Comparison of ENCODE assay signal across 1 cellular context in genomic region chr18:812123-812672, GRCh38.
A peak's percentile ranks its signal among the peaks of the same experiment; 100 is the strongest.
TF ChIP-seq lines count a peak whose summit lies in the region.

Gene YES1, minus strand, starts transcription at chr18:812242. Its CDS starts 55,415 bp downstream, at chr18:756827.

TF ChIP-seq in HepG2, 621 proteins besides CTCF, POLR2A, EP300 and RAD21 (continued from another document and continues in another):
- TF ChIP-seq, protein P1, sequence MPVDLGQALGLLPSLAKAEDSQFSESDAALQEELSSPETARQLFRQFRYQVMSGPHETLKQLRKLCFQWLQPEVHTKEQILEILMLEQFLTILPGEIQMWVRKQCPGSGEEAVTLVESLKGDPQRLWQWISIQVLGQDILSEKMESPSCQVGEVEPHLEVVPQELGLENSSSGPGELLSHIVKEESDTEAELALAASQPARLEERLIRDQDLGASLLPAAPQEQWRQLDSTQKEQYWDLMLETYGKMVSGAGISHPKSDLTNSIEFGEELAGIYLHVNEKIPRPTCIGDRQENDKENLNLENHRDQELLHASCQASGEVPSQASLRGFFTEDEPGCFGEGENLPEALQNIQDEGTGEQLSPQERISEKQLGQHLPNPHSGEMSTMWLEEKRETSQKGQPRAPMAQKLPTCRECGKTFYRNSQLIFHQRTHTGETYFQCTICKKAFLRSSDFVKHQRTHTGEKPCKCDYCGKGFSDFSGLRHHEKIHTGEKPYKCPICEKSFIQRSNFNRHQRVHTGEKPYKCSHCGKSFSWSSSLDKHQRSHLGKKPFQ (CRISPR knock-in tag; IDR thresholded peaks at IDR 0.05; ENCODE audit: insufficient replicate concordance) = peak; percentile 54
- TF ChIP-seq ZNF639 (CRISPR knock-in tag; conservative IDR thresholded peaks at IDR 0.05) = peak; percentile 93
- peak; percentile 51 for TF ChIP-seq POLR2AphosphoS5 (IDR thresholded peaks at IDR 0.05; ENCODE audit: low read depth, low read length)
- TF ChIP-seq MXI1 (IDR thresholded peaks at IDR 0.05; ENCODE audit: borderline replicate concordance, low read depth, low read length) = peak; percentile 45; the same call in 1 of the 3 replicates
- TF ChIP-seq ERF (CRISPR knock-in tag; IDR thresholded peaks at IDR 0.05) = 0 out of 2 replicates have a peak, but pooled peaks have one; percentile 16
- TF ChIP-seq YY1 (IDR thresholded peaks at IDR 0.05; ENCODE audit: insufficient read depth, insufficient replicate concordance, low read depth, low read length) = peak; percentile 95
- peak; percentile 9; the same call in 1 of the 2 replicates for TF ChIP-seq ETV5 (CRISPR knock-in tag; IDR thresholded peaks at IDR 0.05; ENCODE audit: borderline replicate concordance)
- TF ChIP-seq, protein P2, sequence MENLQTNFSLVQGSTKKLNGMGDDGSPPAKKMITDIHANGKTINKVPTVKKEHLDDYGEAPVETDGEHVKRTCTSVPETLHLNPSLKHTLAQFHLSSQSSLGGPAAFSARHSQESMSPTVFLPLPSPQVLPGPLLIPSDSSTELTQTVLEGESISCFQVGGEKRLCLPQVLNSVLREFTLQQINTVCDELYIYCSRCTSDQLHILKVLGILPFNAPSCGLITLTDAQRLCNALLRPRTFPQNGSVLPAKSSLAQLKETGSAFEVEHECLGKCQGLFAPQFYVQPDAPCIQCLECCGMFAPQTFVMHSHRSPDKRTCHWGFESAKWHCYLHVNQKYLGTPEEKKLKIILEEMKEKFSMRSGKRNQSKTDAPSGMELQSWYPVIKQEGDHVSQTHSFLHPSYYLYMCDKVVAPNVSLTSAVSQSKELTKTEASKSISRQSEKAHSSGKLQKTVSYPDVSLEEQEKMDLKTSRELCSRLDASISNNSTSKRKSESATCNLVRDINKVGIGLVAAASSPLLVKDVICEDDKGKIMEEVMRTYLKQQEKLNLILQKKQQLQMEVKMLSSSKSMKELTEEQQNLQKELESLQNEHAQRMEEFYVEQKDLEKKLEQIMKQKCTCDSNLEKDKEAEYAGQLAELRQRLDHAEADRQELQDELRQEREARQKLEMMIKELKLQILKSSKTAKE (CRISPR knock-in tag; IDR thresholded peaks at IDR 0.05; ENCODE audit: borderline replicate concordance) = no peak
- TF ChIP-seq ZBTB20 (CRISPR knock-in tag; IDR thresholded peaks at IDR 0.05; ENCODE audit: borderline replicate concordance, low read depth) = peak; percentile 47; the same call in 1 of the 2 replicates
- no peak for TF ChIP-seq ZBTB42 (CRISPR knock-in tag; IDR thresholded peaks at IDR 0.05)
- peak; percentile 90 for TF ChIP-seq GABPB1 (CRISPR knock-in tag; IDR thresholded peaks at IDR 0.05)
- peak; percentile 10; the same call in 1 of the 2 replicates for TF ChIP-seq ZNF709 (CRISPR knock-in tag; IDR thresholded peaks at IDR 0.05)
- no peak for TF ChIP-seq NFYC (CRISPR knock-in tag; IDR thresholded peaks at IDR 0.05)
- 0 out of 2 replicates have a peak, but pooled peaks have one; percentile 6 for TF ChIP-seq ZNF878 (CRISPR knock-in tag; IDR thresholded peaks at IDR 0.05)
- peak; percentile 84 for TF ChIP-seq MAZ (IDR thresholded peaks at IDR 0.05; ENCODE audit: borderline replicate concordance, low read depth, low read length)
- TF ChIP-seq MAZ (CRISPR knock-in tag; IDR thresholded peaks at IDR 0.05; ENCODE audit: low read depth) = peak; percentile 71
- TF ChIP-seq IRF2 (CRISPR knock-in tag; IDR thresholded peaks at IDR 0.05) = peak; percentile 28; the same call in 1 of the 2 replicates
- no peak for TF ChIP-seq ZSCAN31 (CRISPR knock-in tag; IDR thresholded peaks at IDR 0.05; ENCODE audit: low read depth)
- 0 out of 2 replicates have a peak, but pooled peaks have one; percentile 43 for TF ChIP-seq ZNF44 (CRISPR knock-in tag; IDR thresholded peaks at IDR 0.05)
- no peak for TF ChIP-seq NR2F2 (IDR thresholded peaks at IDR 0.05; ENCODE audit: borderline replicate concordance, low read depth)
- TF ChIP-seq KLF13 (CRISPR knock-in tag; IDR thresholded peaks at IDR 0.05) = no peak
- TF ChIP-seq HNF4A (CRISPR knock-in tag; IDR thresholded peaks at IDR 0.05) = 0 out of 2 replicates have a peak, but pooled peaks have one; percentile 8
- TF ChIP-seq SRSF4 (IDR thresholded peaks at IDR 0.05; ENCODE audit: low read depth, low read length, poor library complexity, severe bottlenecking) = no peak
- no peak for TF ChIP-seq SP5 (CRISPR knock-in tag; IDR thresholded peaks at IDR 0.05; ENCODE audit: borderline replicate concordance, low read depth)
- TF ChIP-seq ZNF747 (CRISPR knock-in tag; IDR thresholded peaks at IDR 0.05; ENCODE audit: borderline replicate concordance) = peak; percentile 14; the same call in 1 of the 2 replicates
- peak; percentile 78 for TF ChIP-seq POLR2G (IDR thresholded peaks at IDR 0.05; ENCODE audit: low read depth, low read length)
- no peak for TF ChIP-seq ZNF280D (CRISPR knock-in tag; IDR thresholded peaks at IDR 0.05)
- no peak; the same call in 1 of the 2 replicates for TF ChIP-seq E2F1 (CRISPR knock-in tag; IDR thresholded peaks at IDR 0.05)
- 0 out of 2 replicates have a peak, but pooled peaks have one; percentile 2 for TF ChIP-seq ZNF749 (CRISPR knock-in tag; IDR thresholded peaks at IDR 0.05; ENCODE audit: borderline replicate concordance)
- TF ChIP-seq, protein P3, sequence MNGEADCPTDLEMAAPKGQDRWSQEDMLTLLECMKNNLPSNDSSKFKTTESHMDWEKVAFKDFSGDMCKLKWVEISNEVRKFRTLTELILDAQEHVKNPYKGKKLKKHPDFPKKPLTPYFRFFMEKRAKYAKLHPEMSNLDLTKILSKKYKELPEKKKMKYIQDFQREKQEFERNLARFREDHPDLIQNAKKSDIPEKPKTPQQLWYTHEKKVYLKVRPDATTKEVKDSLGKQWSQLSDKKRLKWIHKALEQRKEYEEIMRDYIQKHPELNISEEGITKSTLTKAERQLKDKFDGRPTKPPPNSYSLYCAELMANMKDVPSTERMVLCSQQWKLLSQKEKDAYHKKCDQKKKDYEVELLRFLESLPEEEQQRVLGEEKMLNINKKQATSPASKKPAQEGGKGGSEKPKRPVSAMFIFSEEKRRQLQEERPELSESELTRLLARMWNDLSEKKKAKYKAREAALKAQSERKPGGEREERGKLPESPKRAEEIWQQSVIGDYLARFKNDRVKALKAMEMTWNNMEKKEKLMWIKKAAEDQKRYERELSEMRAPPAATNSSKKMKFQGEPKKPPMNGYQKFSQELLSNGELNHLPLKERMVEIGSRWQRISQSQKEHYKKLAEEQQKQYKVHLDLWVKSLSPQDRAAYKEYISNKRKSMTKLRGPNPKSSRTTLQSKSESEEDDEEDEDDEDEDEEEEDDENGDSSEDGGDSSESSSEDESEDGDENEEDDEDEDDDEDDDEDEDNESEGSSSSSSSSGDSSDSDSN (CRISPR knock-in tag; IDR thresholded peaks at IDR 0.05) = peak; percentile 90
- no peak for TF ChIP-seq ZNF562 (CRISPR knock-in tag; IDR thresholded peaks at IDR 0.05; ENCODE audit: borderline replicate concordance)
- TF ChIP-seq FOXO4 (CRISPR knock-in tag; conservative IDR thresholded peaks at IDR 0.05) = no peak
- TF ChIP-seq, protein P4, sequence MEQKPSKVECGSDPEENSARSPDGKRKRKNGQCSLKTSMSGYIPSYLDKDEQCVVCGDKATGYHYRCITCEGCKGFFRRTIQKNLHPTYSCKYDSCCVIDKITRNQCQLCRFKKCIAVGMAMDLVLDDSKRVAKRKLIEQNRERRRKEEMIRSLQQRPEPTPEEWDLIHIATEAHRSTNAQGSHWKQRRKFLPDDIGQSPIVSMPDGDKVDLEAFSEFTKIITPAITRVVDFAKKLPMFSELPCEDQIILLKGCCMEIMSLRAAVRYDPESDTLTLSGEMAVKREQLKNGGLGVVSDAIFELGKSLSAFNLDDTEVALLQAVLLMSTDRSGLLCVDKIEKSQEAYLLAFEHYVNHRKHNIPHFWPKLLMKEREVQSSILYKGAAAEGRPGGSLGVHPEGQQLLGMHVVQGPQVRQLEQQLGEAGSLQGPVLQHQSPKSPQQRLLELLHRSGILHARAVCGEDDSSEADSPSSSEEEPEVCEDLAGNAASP (CRISPR knock-in tag; IDR thresholded peaks at IDR 0.05; ENCODE audit: borderline replicate concordance) = no peak; the same call in 1 of the 2 replicates
- TF ChIP-seq SALL2 (CRISPR knock-in tag; IDR thresholded peaks at IDR 0.05) = 0 out of 2 replicates have a peak, but pooled peaks have one; percentile 24
- 0 out of 2 replicates have a peak, but pooled peaks have one; percentile 12 for TF ChIP-seq NR2C2 (CRISPR knock-in tag; IDR thresholded peaks at IDR 0.05; ENCODE audit: borderline replicate concordance)
- no peak for TF ChIP-seq PCBP2 (optimal IDR thresholded peaks at IDR 0.05; ENCODE audit: low read depth, low read length, poor library complexity, severe bottlenecking)
- TF ChIP-seq SIN3B (IDR thresholded peaks at IDR 0.05; ENCODE audit: low read length) = peak; percentile 35; the same call in 1 of the 2 replicates
- no peak for TF ChIP-seq ZSCAN22 (CRISPR knock-in tag; IDR thresholded peaks at IDR 0.05)
- no peak for TF ChIP-seq ZFP36 (IDR thresholded peaks at IDR 0.05; ENCODE audit: borderline replicate concordance, low read depth, low read length, partially characterized antibody)
- TF ChIP-seq JUN (CRISPR knock-in tag; IDR thresholded peaks at IDR 0.05) = no peak
- peak; percentile 22; the same call in 1 of the 2 replicates for TF ChIP-seq KDM5A (IDR thresholded peaks at IDR 0.05; ENCODE audit: borderline replicate concordance, low read length)
- peak; percentile 72 for TF ChIP-seq SAP130 (CRISPR knock-in tag; IDR thresholded peaks at IDR 0.05; ENCODE audit: low read depth)
